In genomic region chr12:53743277-53744129, GRCh38 we compare ENCODE assay signal across 8 cellular contexts. TPM values are rescaled to one million over a fixed set of nuclear protein-coding genes. Genes with fewer than 3 reads are reported as not detected.
DNase-seq lines count a peak whose midpoint lies in the region; ATAC-seq and TF ChIP-seq lines count a peak whose summit lies in the region.

No MANE protein-coding gene starts in this region.

- H3K27me3 ChIP-seq in A673 (replicated peaks; ENCODE audit: insufficient read depth, low read depth, low read length, poor library complexity), result peaks cover 2% of the 10 kb centered on the region
- H3K27me3 ChIP-seq in body of pancreas, result peaks cover 0 to 18% of the 10 kb centered on the region in 2 donors

- DNase-seq in A673 (ENCODE audit: low spot score) (peak; percentile 76), GM13977 (ENCODE audit: low spot score) (peak; percentile 81), NCI-H1105 treated with DMSO at 0.1 percent for 48 hours (lab: John Stamatoyannopoulos, UW) (peak; percentile 45), T1000 (lab: John Stamatoyannopoulos, UW) (peak; percentile 56), body of pancreas (peak; percentile 49 to 62 (median 54)), iPS-NIHi11 (ENCODE audit: low spot score) (peak; percentile 86)
- DNase-seq in stimulated activated CD4-positive, alpha-beta T cell treated with anti-CD3 and anti-CD28 coated beads, Interleukin-1b, Interleukin-23, amount 100 ng/mL, for 1 hour (ENCODE audit: low read depth in 2 of 2), result peak; percentile 11 to 35

- H3K4me1 ChIP-seq in A673 (ENCODE audit: insufficient read depth, low read length, poor library complexity, severe bottlenecking) (peaks cover 11% of the 10 kb centered on the region), body of pancreas (peaks cover 20% of the 10 kb centered on the region)

- ATAC-seq in body of pancreas (peak; percentile 62), GM18505 (IDR thresholded peaks at IDR 0.05; ENCODE audit: unreplicated experiment) (no peak)

- no TSS peak for BruUV-seq in A673 (replicated peaks; lab: Mats Ljungman, UMichigan)

- 4 to 7% methylated on average over 13 to 15 of the region's 15 CpGs for WGBS in body of pancreas, 2 donors

- POLR2A ChIA-PET in A673 (lab: Charles Lee; ENCODE audit: low non-redundant PET), result no interaction called here

- TF ChIP-seq POLR2A in body of pancreas (IDR thresholded peaks at IDR 0.05) (no peak), GM18505 (IDR thresholded peaks at IDR 0.05; ENCODE audit: borderline replicate concordance, extremely low read depth, insufficient read depth, insufficient read length) (no peak)

- CTCF ChIA-PET in A673 (lab: Charles Lee), result interaction anchor here (0.6 to 5.2 kb wide), 14 partner anchors 9 to 242 kb away, joined by 3 to 32 read pairs (median 4); partner anchors contain the start of genes ATP5MC2 and HOXC10

- no peaks in the 10 kb centered on the region for H3K9me3 ChIP-seq in A673 (ENCODE audit: low read depth, low read length, poor library complexity, severe bottlenecking)
- H3K9me3 ChIP-seq in body of pancreas, result no peaks in the 10 kb centered on the region

- no peak overlapping the region for H3K4me3 ChIP-seq in A673 (ENCODE audit: low read depth, low read length, poor library complexity, severe bottlenecking)
- H3K4me3 ChIP-seq in body of pancreas, result no peak overlapping the region

- in situ Hi-C loops in GM13977 (cut with MboI; ENCODE audit: low pct_unique_long_range_greater_than_20kb, low sequenced_read_pairs, unreplicated experiment), result loop anchor here (5.0 kb wide), 1 partner anchor 41 kb away; no protein-coding TSS in a partner anchor

- H3K27ac ChIP-seq in A673 (ENCODE audit: low read depth, low read length, poor library complexity, severe bottlenecking), result no peak overlapping the region
- no peak overlapping the region for H3K27ac ChIP-seq in body of pancreas

- no peaks in the 10 kb centered on the region for H3K36me3 ChIP-seq in A673 (ENCODE audit: insufficient read depth, low read length, poor library complexity, severe bottlenecking)
- H3K36me3 ChIP-seq in body of pancreas (replicated peaks in 1 of 2; ENCODE audit: insufficient read depth in 1 of 2, low read depth in 2 of 2), result no peaks in the 10 kb centered on the region

- intact Hi-C loops in A673 (cut with micrococcal nuclease; ENCODE audit: unreplicated experiment), result no loop called here
- intact Hi-C loops in body of pancreas (cut with DNase I), result loop anchor here (5.0 kb wide), 1 partner anchor 41 kb away; no protein-coding TSS in a partner anchor

- TF ChIP-seq CTCF in A673 (conservative IDR thresholded peaks at IDR 0.05; ENCODE audit: low read depth, low read length) (peak; percentile 94), GM13977 (IDR thresholded peaks at IDR 0.05; ENCODE audit: extremely low read depth, insufficient read depth, missing control alignments) (peak; percentile 96), body of pancreas (IDR thresholded peaks at IDR 0.05) (peak; percentile 81 to 97 (median 88))

RNA-seq across cellular contexts. Expression of gene CISTR, which starts 8.3 kb away (rescaled TPM):
- total RNA-seq in A673 (2021) (not detected in 2 replicates), body of pancreas (not detected)

RNA-seq across cellular contexts. Expression of gene CALCOCO1, which starts 16.3 kb away (rescaled TPM):
- 16.8 and 34.0 TPM in 2 replicates for total RNA-seq in A673 (2021)
- 100 to 1,000 TPM; 109 to 153 TPM for total RNA-seq in body of pancreas

Comparison
In these comparisons a context has a peak if more than half of its experiments do, and no peak if none do; other contexts are left out.
1. DNase-seq: peak in every context shown above with its lines; median percentile 86 in iPS-NIHi11; 81 in GM13977; 76 in A673; 56 in T1000; 54 in body of pancreas; 45 in NCI-H1105 treated with DMSO at 0.1 percent for 48 hours; 23 in stimulated activated CD4-positive, alpha-beta T cell treated with anti-CD3 and anti-CD28 coated beads, Interleukin-1b, Interleukin-23, amount 100 ng/mL, for 1 hour.